8 cellular contexts compared by ENCODE assay signal in the genomic region with DNA sequence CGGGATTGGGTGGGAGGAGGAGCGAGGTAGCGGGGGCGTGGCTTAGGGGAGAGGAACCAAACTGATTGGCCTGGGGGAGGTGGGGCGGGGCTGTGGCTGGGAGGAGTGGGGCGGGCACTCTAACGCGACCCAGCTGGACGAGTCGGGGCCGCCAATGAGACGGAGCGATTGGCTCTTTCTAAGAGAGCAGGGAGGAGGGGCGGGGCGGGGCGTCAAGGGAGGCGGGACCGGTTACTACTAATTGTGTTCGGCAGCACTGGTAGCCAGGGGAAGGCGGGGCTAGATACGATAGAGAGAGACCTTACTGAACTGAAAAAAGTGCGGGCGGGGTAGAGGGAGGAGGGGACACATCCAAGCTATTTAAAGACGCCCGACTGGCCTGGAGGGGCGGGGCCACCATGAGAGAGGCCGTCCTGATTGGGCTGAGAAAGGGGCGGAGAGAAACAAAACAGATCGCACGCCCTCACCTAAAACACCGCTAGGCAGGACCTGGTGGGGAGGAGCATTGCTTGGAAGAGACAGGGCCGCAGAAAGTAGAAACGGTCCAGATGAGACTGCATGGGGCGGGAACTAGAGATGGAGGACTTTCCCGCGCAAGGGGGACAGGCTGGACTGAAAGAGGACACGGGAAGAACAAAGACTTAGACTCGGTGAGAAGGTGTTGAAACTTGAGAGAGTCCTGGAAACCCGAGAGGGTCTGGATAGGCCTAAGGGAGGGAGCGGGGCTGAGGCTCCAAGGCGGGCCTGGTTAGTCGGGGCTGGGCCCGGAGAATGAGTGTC. TPM values are rescaled to one million over a fixed set of nuclear protein-coding genes. Genes with fewer than 3 reads are reported as not detected.
DNase-seq lines count a peak whose midpoint lies in the region; ATAC-seq and TF ChIP-seq lines count a peak whose summit lies in the region.

A gene (minus strand): TSS at position 232 of the 780 bp plus-strand sequence. CDS start 295 bp downstream, outside the sequence.

- peak within 1 kb of the TSS; percentile 80 for H3K4me2 ChIP-seq in IMR-90 (ENCODE audit: low read depth, low read length)

- H3K4me3 Mint-ChIP-seq in Caco-2 (ENCODE audit: unreplicated experiment), result peak within 1 kb of the TSS; percentile 99
- peak within 1 kb of the TSS; percentile 89 for H3K4me3 Mint-ChIP-seq in neural crest cell
- peak within 1 kb of the TSS; percentile 76 to 84 for H3K4me3 Mint-ChIP-seq in stimulated activated naive CD8-positive, alpha-beta T cell treated with anti-CD3 and anti-CD28 coated beads, Interleukin-15, amount 100 ng/mL, for 72 hours

- no peak within 1 kb of the TSS for H3K4ac ChIP-seq in IMR-90 (ENCODE audit: low read depth, low read length)

- no peak within 1 kb of the TSS for H3K27ac ChIP-seq in IMR-90 (ENCODE audit: insufficient read depth, low read length)

- H3K9me3 ChIP-seq in Caco-2 (no peaks in the 10 kb centered on the region), IMR-90 (ENCODE audit: control insufficient read depth, insufficient read depth, low read length) (peaks cover 11% of the 10 kb centered on the region)

- H2BK120ac ChIP-seq in IMR-90 (ENCODE audit: low read depth, low read length), result no peak within 1 kb of the TSS

- no peaks in the 10 kb centered on the region for H4K20me1 ChIP-seq in IMR-90 (ENCODE audit: insufficient read depth, low read length)

- H3K36me3 Mint-ChIP-seq in Caco-2 (ENCODE audit: insufficient read depth, unreplicated experiment), result peaks cover 72% of the 10 kb centered on the region
- peaks cover 3% of the 10 kb centered on the region for H3K36me3 Mint-ChIP-seq in neural crest cell (ENCODE audit: low read depth)

- H3K27me3 ChIP-seq in Caco-2 (replicated peaks; ENCODE audit: control insufficient read depth, insufficient read depth, low read length), result no peaks in the 10 kb centered on the region
- H3K27me3 ChIP-seq in IMR-90 (ENCODE audit: control insufficient read depth, insufficient read depth, low read length), result peaks cover 46% of the 10 kb centered on the region

- ATAC-seq in GM21390 (IDR thresholded peaks at IDR 0.05; ENCODE audit: unreplicated experiment) (peak; percentile 45), IMR-90 (ENCODE audit: low read depth) (peak; percentile 78)
- peak; percentile 71 for ATAC-seq in stimulated activated naive CD8-positive, alpha-beta T cell treated with anti-CD3 and anti-CD28 coated beads, Interleukin-15, amount 100 ng/mL, for 72 hours

- no peak within 1 kb of the TSS for H2BK5ac ChIP-seq in IMR-90 (ENCODE audit: low read depth, low read length, poor library complexity, severe bottlenecking)

- no peak for TF ChIP-seq POLR2A in IMR-90 (IDR thresholded peaks at IDR 0.05; ENCODE audit: low read depth, low read length)

- TF ChIP-seq CTCF in Caco-2 (IDR thresholded peaks at IDR 0.05; ENCODE audit: insufficient read depth in 1 of 2, low read depth in 1 of 2, low read length in 1 of 2, severe bottlenecking in 1 of 2, unreplicated experiment in 1 of 2), result no peak
- TF ChIP-seq CTCF in IMR-90 (conservative IDR thresholded peaks at IDR 0.05; ENCODE audit: low read depth, low read length), result no peak
- TF ChIP-seq CTCF in foreskin fibroblast (IDR thresholded peaks at IDR 0.05; ENCODE audit: low read depth, low read length), result no peak
- no peak for TF ChIP-seq CTCF in neural crest cell (conservative IDR thresholded peaks at IDR 0.05)

- dilution Hi-C loops in IMR-90 (cut with HindIII; ENCODE audit: low sequenced_read_pairs, unreplicated experiment), result no loop called here

- H2BK20ac ChIP-seq in IMR-90 (ENCODE audit: low read depth, low read length), result no peak within 1 kb of the TSS

- H3K27ac Mint-ChIP-seq in Caco-2 (ENCODE audit: unreplicated experiment) (peak within 1 kb of the TSS; percentile 100), neural crest cell (ENCODE audit: unreplicated experiment) (peak within 1 kb of the TSS; percentile 98)
- H3K27ac Mint-ChIP-seq in stimulated activated naive CD8-positive, alpha-beta T cell treated with anti-CD3 and anti-CD28 coated beads, Interleukin-15, amount 100 ng/mL, for 72 hours, result peak within 1 kb of the TSS; percentile 8 to 36

- CTCF ChIA-PET in Caco-2 (lab: Charles Lee) (interaction anchor here (0.6 to 2.1 kb wide), 24 partner anchors 13 to 1995 kb away, joined by 3 to 23 read pairs (median 4); a partner anchor contains a TSS), IMR-90 (lab: Yijun Ruan, JAX) (no interaction called here)

- WGBS in IMR-90 (ENCODE audit: extremely low coverage in 2 of 2, insufficient read length in 1 of 2), 2 experiments, result 3% methylated on average over 13 of the region's 43 CpGs; no CpG with 5 or more reads in 1 of the 2 experiments

- no peak within 1 kb of the TSS for H3K14ac ChIP-seq in IMR-90 (replicated peaks; ENCODE audit: low read depth, low read length)

- no peak within 1 kb of the TSS for H3K9ac ChIP-seq in IMR-90 (ENCODE audit: low read depth, low read length)

- POLR2A ChIA-PET in Caco-2 (lab: Charles Lee) (interaction anchor here (0.6 to 1.4 kb wide), 14 partner anchors 9 to 689 kb away, joined by 3 to 13 read pairs (median 4); a partner anchor contains a TSS), IMR-90 (lab: Charles Lee; ENCODE audit: unreplicated experiment) (interaction anchor here (0.6 kb wide), 1 partner anchor 454 kb away, joined by 3 read pairs; no protein-coding TSS in a partner anchor)

- H3K4me1 Mint-ChIP-seq in Caco-2 (ENCODE audit: low read depth, unreplicated experiment) (peaks cover 49% of the 10 kb centered on the region), neural crest cell (peaks cover 57% of the 10 kb centered on the region)
- H3K4me1 Mint-ChIP-seq in stimulated activated naive CD8-positive, alpha-beta T cell treated with anti-CD3 and anti-CD28 coated beads, Interleukin-15, amount 100 ng/mL, for 72 hours, result peaks cover 79% of the 10 kb centered on the region

- no peak within 1 kb of the TSS for H4K5ac ChIP-seq in IMR-90 (ENCODE audit: low read depth, low read length)

- no peak for TF ChIP-seq RAD21 in IMR-90 (IDR thresholded peaks at IDR 0.05; ENCODE audit: low read length)

- peaks cover 16% of the 10 kb centered on the region for H3K9me3 Mint-ChIP-seq in Caco-2 (ENCODE audit: unreplicated experiment)
- no peaks in the 10 kb centered on the region for H3K9me3 Mint-ChIP-seq in neural crest cell
- peaks cover 0 to 8% of the 10 kb centered on the region in 2 donors for H3K9me3 Mint-ChIP-seq in stimulated activated naive CD8-positive, alpha-beta T cell treated with anti-CD3 and anti-CD28 coated beads, Interleukin-15, amount 100 ng/mL, for 72 hours

- intact Hi-C loops in Caco-2 (cut with micrococcal nuclease; ENCODE audit: unreplicated experiment), result no loop called here
- intact Hi-C loops in IMR-90 (cut with micrococcal nuclease), result no loop called here

- H3K79me1 ChIP-seq in IMR-90 (ENCODE audit: low read depth in 1 of 2, low read length in 2 of 2), result no peaks in the 10 kb centered on the region

- H3K56ac ChIP-seq in IMR-90 (ENCODE audit: extremely low read depth, insufficient read depth, low read length), result no peak within 1 kb of the TSS

- peak within 1 kb of the TSS; percentile 80 for H2AFZ ChIP-seq in IMR-90 (replicated peaks; ENCODE audit: low read length, poor library complexity)

- H3K27me3 Mint-ChIP-seq in Caco-2 (ENCODE audit: insufficient read depth, unreplicated experiment) (peaks cover 10% of the 10 kb centered on the region), neural crest cell (ENCODE audit: low read depth) (peaks cover 76% of the 10 kb centered on the region)
- peaks cover 74% of the 10 kb centered on the region for H3K27me3 Mint-ChIP-seq in stimulated activated naive CD8-positive, alpha-beta T cell treated with anti-CD3 and anti-CD28 coated beads, Interleukin-15, amount 100 ng/mL, for 72 hours

- BruUV-seq in Caco-2 (replicated peaks; lab: Mats Ljungman, UMichigan) (no TSS peak), IMR-90 (replicated peaks; lab: Mats Ljungman, UMichigan) (no TSS peak)

- no peak within 1 kb of the TSS for H3K23ac ChIP-seq in IMR-90 (ENCODE audit: low read depth, low read length)

- H3K4me3 ChIP-seq in Caco-2 (ENCODE audit: low read depth, low read length), result peak within 1 kb of the TSS; percentile 68
- peak within 1 kb of the TSS; percentile 36 for H3K4me3 ChIP-seq in IMR-90 (ENCODE audit: insufficient read depth, low read depth, low read length)
- peak within 1 kb of the TSS in 1 of 2 donors; percentile 22 for H3K4me3 ChIP-seq in foreskin fibroblast (ENCODE audit: low read depth in 1 of 2, low read length in 2 of 2)

- H2AK9ac ChIP-seq in IMR-90 (replicated peaks; ENCODE audit: low read depth, low read length, poor library complexity), result no peak within 1 kb of the TSS

- H3K4me1 ChIP-seq in Caco-2, result peaks cover 35% of the 10 kb centered on the region
- H3K4me1 ChIP-seq in IMR-90 (ENCODE audit: control insufficient read depth, insufficient read depth, low read length), result no peaks in the 10 kb centered on the region

- H3K18ac ChIP-seq in IMR-90 (ENCODE audit: low read depth, low read length), result no peak within 1 kb of the TSS

- no peak within 1 kb of the TSS for H4K8ac ChIP-seq in IMR-90 (ENCODE audit: low read depth in 2 of 2, low read length in 2 of 2)

- DNase-seq in Caco-2 (peak; percentile 99 to 100), IMR-90 (peak; percentile 83), RPMI7951 (ENCODE audit: low read depth) (peak; percentile 99), activated gamma-delta T cell treated with Interleukin-2 at 50 U/mL for 16 hours (peak; percentile 70), foreskin fibroblast (peak; percentile 92 to 94), neural crest cell (ENCODE audit: low read depth, low spot score) (peak; percentile 99)
- peak; percentile 95 for DNase-seq in stimulated activated naive CD8-positive, alpha-beta T cell treated with anti-CD3 and anti-CD28 coated beads, Interleukin-15, amount 100 ng/mL, for 72 hours

- no peak within 1 kb of the TSS for H2BK15ac ChIP-seq in IMR-90 (ENCODE audit: low read depth, low read length)

- no peaks in the 10 kb centered on the region; the same call in 1 of the 2 replicates for H3K9me1 ChIP-seq in IMR-90 (ENCODE audit: insufficient read depth, low read length)

- H2AK5ac ChIP-seq in IMR-90 (ENCODE audit: low read depth, low read length), result no peak within 1 kb of the TSS

- in situ Hi-C loops in IMR-90 (cut with MboI; ENCODE audit: low sequenced_read_pairs), result no loop called here

- no peak within 1 kb of the TSS for H4K91ac ChIP-seq in IMR-90 (ENCODE audit: insufficient read depth, low read depth, low read length)

- H3K36me3 ChIP-seq in Caco-2 (ENCODE audit: control insufficient read depth, insufficient read depth, low read length), result no peaks in the 10 kb centered on the region
- no peaks in the 10 kb centered on the region for H3K36me3 ChIP-seq in IMR-90 (ENCODE audit: control insufficient read depth, insufficient read depth, low read length)

TF ChIP-seq in IMR-90, 13 proteins besides CTCF, POLR2A, EP300 and RAD21:
- no peak for TF ChIP-seq MAFK (IDR thresholded peaks at IDR 0.05; ENCODE audit: low read depth, low read length)
- TF ChIP-seq MAZ (IDR thresholded peaks at IDR 0.05; ENCODE audit: borderline replicate concordance, low read depth, low read length), result peak; percentile 8; the same call in 1 of the 2 replicates

RNA-seq across cellular contexts. Expression of the gene that starts here (rescaled TPM):
- 20.6 and 24.6 TPM in 2 replicates for total RNA-seq in Caco-2 (2022)
- total RNA-seq in IMR-90 (2012; rRNA removed), result not detected in 2 replicates
- polyA plus RNA-seq in IMR-90 (2012; rRNA removed), result 0.07 and 0.13 TPM in 2 replicates
- 0.06 and 0.10 TPM in 2 replicates for polyA plus RNA-seq in IMR-90 (2012; cell fraction: cytosol; rRNA removed)
- 0.41 and 0.46 TPM in 2 replicates for polyA plus RNA-seq in IMR-90 (2012; cell fraction: nucleus; rRNA removed; ENCODE audit: low replicate concordance)
- 0.12 TPM in 1 of 2 replicates, not detected in the other for total RNA-seq in RPMI7951 (2014; rRNA removed; shearing (Covaris generic))
- total RNA-seq in neural crest cell, result 4.0 and 4.2 TPM in 2 replicates

Comparison
In these comparisons a context has a peak if more than half of its experiments do, and no peak if none do; other contexts are left out.
1. Peak in DNase-seq, ATAC-seq, H3K4me3 ChIP-seq and H3K4me2 ChIP-seq in IMR-90; RNA of the gene not detected or under 1 TPM.
2. Peak in DNase-seq in RPMI7951; RNA of the gene not detected or under 1 TPM.
3. H3K27ac Mint-ChIP-seq: peak in every context shown above with its lines; median percentile 100 in Caco-2; 98 in neural crest cell; 22 in stimulated activated naive CD8-positive, alpha-beta T cell treated with anti-CD3 and anti-CD28 coated beads, Interleukin-15, amount 100 ng/mL, for 72 hours.